Comparison of ENCODE assay signal across 29 cellular contexts in genomic region chr12:122988612-122989442, GRCh38. TPM values are rescaled to one million over a fixed set of nuclear protein-coding genes. Genes with fewer than 3 reads are reported as not detected.
DNase-seq lines count a peak whose midpoint lies in the region; ATAC-seq and TF ChIP-seq lines count a peak whose summit lies in the region.
"Had no signal": no experiment of that assay in that cellular context is flagged by ENCODE, and none has a peak within 500 bp of the region (broad histone marks: within the 10 kb centered on the region; RNA-seq: fewer than 3 reads in every experiment).

No MANE protein-coding gene starts in this region.

- no peaks in the 10 kb centered on the region for H3K79me2 ChIP-seq in Karpas-422 (ENCODE audit: low read length)

- H3K4me3 ChIP-seq in BE2C (ENCODE audit: low read depth, low read length) (no peak overlapping the region), GM12864 (ENCODE audit: low read depth, low read length) (no peak overlapping the region), Karpas-422 (ENCODE audit: low read length) (no peak overlapping the region)
- H3K4me3 ChIP-seq: BLaER1 treated with 17β-estradiol and CSF1 and Interleukin-3, amounts not matched to agents 10 nM and 100 nM; body of pancreas; esophagus muscularis mucosa; left ventricle myocardium inferior; Peyer's patch; psoas muscle; upper lobe of right lung had no signal

- H3K36me3 ChIP-seq in BE2C (no peaks in the 10 kb centered on the region), Karpas-422 (ENCODE audit: insufficient read depth, low read length) (no peaks in the 10 kb centered on the region)

- 0 out of 2 replicates have a peak, but pooled peaks have one; percentile 16 for TF ChIP-seq CTCF in BE2C (IDR thresholded peaks at IDR 0.05; ENCODE audit: low read depth, low read length)
- TF ChIP-seq CTCF in GM12864 (IDR thresholded peaks at IDR 0.05; ENCODE audit: low read depth, low read length, missing control alignments): peak; percentile 9

- H3K4me1 Mint-ChIP-seq in stimulated activated effector memory CD8-positive, alpha-beta T cell treated with anti-CD3 and anti-CD28 coated beads, Interleukin-12 subunit alpha, Interleukin-12 subunit beta, amount 100 ng/mL, for 72 hours: peaks cover 15% of the 10 kb centered on the region

- H3K4me3 Mint-ChIP-seq in stimulated activated effector memory CD8-positive, alpha-beta T cell treated with anti-CD3 and anti-CD28 coated beads, Interleukin-12 subunit alpha, Interleukin-12 subunit beta, amount 100 ng/mL, for 72 hours: no peak overlapping the region
- H3K4me3 Mint-ChIP-seq: activated CD4-positive, alpha-beta memory T cell treated with anti-CD3 and anti-CD28 coated beads, Interleukin-2, amount 10 ng/mL, durations not matched to agents 7 days and 5 days; activated naive CD4-positive, alpha-beta T cell treated with anti-CD3 and anti-CD28 coated beads, Interleukin-2, amount 10 ng/mL, durations not matched to agents 7 days and 5 days; activated T-helper 17 cell treated with anti-CD3 and anti-CD28 coated beads, Interleukin-2, amount 50 U/mL, for 72 hours; mesothelial cell of epicardium had no signal

- H3K4me1 ChIP-seq in BE2C: peaks cover 2% of the 10 kb centered on the region
- peaks cover 2% of the 10 kb centered on the region; the same call in 1 of the 2 replicates for H3K4me1 ChIP-seq in Karpas-422 (ENCODE audit: low read length)

- H3K9me3 Mint-ChIP-seq in stimulated activated effector memory CD8-positive, alpha-beta T cell treated with anti-CD3 and anti-CD28 coated beads, Interleukin-12 subunit alpha, Interleukin-12 subunit beta, amount 100 ng/mL, for 72 hours: no peaks in the 10 kb centered on the region
- H3K9me3 Mint-ChIP-seq: activated CD4-positive, alpha-beta memory T cell treated with anti-CD3 and anti-CD28 coated beads, Interleukin-2, amount 10 ng/mL, durations not matched to agents 7 days and 5 days; activated naive CD4-positive, alpha-beta T cell treated with anti-CD3 and anti-CD28 coated beads, Interleukin-2, amount 10 ng/mL, durations not matched to agents 7 days and 5 days; activated T-helper 17 cell treated with anti-CD3 and anti-CD28 coated beads, Interleukin-2, amount 50 U/mL, for 72 hours; mesothelial cell of epicardium had no signal

- H3K4me2 ChIP-seq in Karpas-422 (ENCODE audit: low read depth, low read length, poor library complexity, severe bottlenecking): no peak overlapping the region
- H3K4me2 ChIP-seq: BLaER1 treated with 17β-estradiol and CSF1 and Interleukin-3, amounts not matched to agents 10 nM and 100 nM had no signal

- no peak for DNase-seq in BE2C
- no peak for DNase-seq in GM12864 (ENCODE audit: low read depth)
- DNase-seq in Karpas-422: peak; percentile 57
- DNase-seq in iPS-NIHi11 (ENCODE audit: low spot score): peak; percentile 73
- no peak for DNase-seq in GOT3 (lab: John Stamatoyannopoulos, UW)
- no peak for DNase-seq in stimulated activated effector memory CD8-positive, alpha-beta T cell treated with anti-CD3 and anti-CD28 coated beads, Interleukin-12 subunit alpha, Interleukin-12 subunit beta, amount 100 ng/mL, for 72 hours (ENCODE audit: low spot score in 2 of 2)
- DNase-seq: activated CD4-positive, alpha-beta memory T cell treated with anti-CD3 and anti-CD28 coated beads, Interleukin-2, amount 10 ng/mL, durations not matched to agents 7 days and 5 days; activated naive CD4-positive, alpha-beta T cell treated with anti-CD3 and anti-CD28 coated beads, Interleukin-2, amount 10 ng/mL, durations not matched to agents 7 days and 5 days; body of pancreas; cerebellar nuclear complex; DMS79; foreskin fibroblast; GDM1; left ventricle myocardium inferior; NCI-H1092; NCI-H1694; nucleus accumbens; Peyer's patch; psoas muscle; stimulated activated CD4-positive, alpha-beta T cell treated with anti-CD3 and anti-CD28 coated beads, Interleukin-4, amount 100 ng/mL, for 24 hours; substantia nigra; upper lobe of right lung had no signal

- H4K20me1 ChIP-seq in Karpas-422 (ENCODE audit: insufficient read depth, low read depth, low read length): peaks cover 3% of the 10 kb centered on the region; the same call in 1 of the 2 replicates

- no peak overlapping the region for H3K27ac Mint-ChIP-seq in stimulated activated effector memory CD8-positive, alpha-beta T cell treated with anti-CD3 and anti-CD28 coated beads, Interleukin-12 subunit alpha, Interleukin-12 subunit beta, amount 100 ng/mL, for 72 hours
- H3K27ac Mint-ChIP-seq: activated CD4-positive, alpha-beta memory T cell treated with anti-CD3 and anti-CD28 coated beads, Interleukin-2, amount 10 ng/mL, durations not matched to agents 7 days and 5 days; activated naive CD4-positive, alpha-beta T cell treated with anti-CD3 and anti-CD28 coated beads, Interleukin-2, amount 10 ng/mL, durations not matched to agents 7 days and 5 days; activated T-helper 17 cell treated with anti-CD3 and anti-CD28 coated beads, Interleukin-2, amount 50 U/mL, for 72 hours; mesothelial cell of epicardium had no signal

- no peaks in the 10 kb centered on the region for H3K27me3 ChIP-seq in BE2C
- H3K27me3 ChIP-seq in Karpas-422 (ENCODE audit: low read length): no peaks in the 10 kb centered on the region
- H3K27me3 ChIP-seq: BLaER1 treated with 17β-estradiol and CSF1 and Interleukin-3, amounts not matched to agents 10 nM and 100 nM; body of pancreas; esophagus muscularis mucosa; Peyer's patch; upper lobe of right lung had no signal

- peaks cover 7% of the 10 kb centered on the region for H3K36me3 Mint-ChIP-seq in stimulated activated effector memory CD8-positive, alpha-beta T cell treated with anti-CD3 and anti-CD28 coated beads, Interleukin-12 subunit alpha, Interleukin-12 subunit beta, amount 100 ng/mL, for 72 hours
- H3K36me3 Mint-ChIP-seq: mesothelial cell of epicardium had no signal

- H3K9me2 ChIP-seq in Karpas-422 (replicated peaks; ENCODE audit: insufficient read depth, low read length): no peaks in the 10 kb centered on the region

- no peak overlapping the region for H2AFZ ChIP-seq in Karpas-422 (ENCODE audit: low read length)

- H3K9me3 ChIP-seq in BE2C (no peaks in the 10 kb centered on the region), Karpas-422 (ENCODE audit: low read length) (no peaks in the 10 kb centered on the region)
- H3K9me3 ChIP-seq: BLaER1 treated with 17β-estradiol and CSF1 and Interleukin-3, amounts not matched to agents 10 nM and 100 nM; body of pancreas; esophagus muscularis mucosa; left ventricle myocardium inferior; Peyer's patch; psoas muscle; upper lobe of right lung had no signal

- ATAC-seq in GM19023 (IDR thresholded peaks at IDR 0.05; ENCODE audit: unreplicated experiment) (no peak), HG03469 (IDR thresholded peaks at IDR 0.05; ENCODE audit: unreplicated experiment) (no peak)
- no peak for ATAC-seq in stimulated activated effector memory CD8-positive, alpha-beta T cell treated with anti-CD3 and anti-CD28 coated beads, Interleukin-12 subunit alpha, Interleukin-12 subunit beta, amount 100 ng/mL, for 72 hours
- ATAC-seq: activated CD4-positive, CD25-positive, alpha-beta regulatory T cell treated with anti-CD3 and anti-CD28 coated beads, Interleukin-2, amount 50 U/mL, for 24 hours; activated T-helper 17 cell treated with anti-CD3 and anti-CD28 coated beads, Interleukin-2, amount 50 U/mL, for 72 hours; body of pancreas; psoas muscle; upper lobe of right lung had no signal

- H3K27ac ChIP-seq in Karpas-422 (ENCODE audit: low read length): no peak overlapping the region
- H3K27ac ChIP-seq: BLaER1 treated with 17β-estradiol and CSF1 and Interleukin-3, amounts not matched to agents 10 nM and 100 nM; body of pancreas; esophagus muscularis mucosa; left ventricle myocardium inferior; Peyer's patch; psoas muscle; upper lobe of right lung had no signal

- H3K9ac ChIP-seq in Karpas-422 (ENCODE audit: low read length): no peak overlapping the region
- H3K9ac ChIP-seq: BLaER1 treated with 17β-estradiol and CSF1 and Interleukin-3, amounts not matched to agents 10 nM and 100 nM had no signal

RNA-seq across cellular contexts. Expression of gene ARL6IP4, which starts 8.3 kb away (rescaled TPM):
- polyA plus RNA-seq in BE2C (2012; ENCODE audit: insufficient read depth, insufficient read length, low read depth): 558 TPM
- total RNA-seq in Karpas-422 (2014; rRNA removed; shearing (Covaris generic); ENCODE audit: low replicate concordance): 85.1 and 210 TPM in 2 replicates

RNA-seq across cellular contexts. Expression of gene OGFOD2, which starts 13.8 kb away (rescaled TPM):
- polyA plus RNA-seq in BE2C (2012; ENCODE audit: insufficient read depth, insufficient read length, low read depth): 71.8 TPM
- total RNA-seq in Karpas-422 (2014; rRNA removed; shearing (Covaris generic); ENCODE audit: low replicate concordance): 8.5 and 28.8 TPM in 2 replicates

RNA-seq across cellular contexts. Expression of gene ABCB9, which starts 22.6 kb away (rescaled TPM):
- polyA plus RNA-seq in BE2C (2012; ENCODE audit: insufficient read depth, insufficient read length, low read depth): 23.6 TPM
- 1.5 and 3.7 TPM in 2 replicates for total RNA-seq in Karpas-422 (2014; rRNA removed; shearing (Covaris generic); ENCODE audit: low replicate concordance)

Comparison
In these comparisons a context has a peak if more than half of its experiments do, and no peak if none do; other contexts are left out.
1. DNase-seq: peak in Karpas-422 (single experiment) and iPS-NIHi11 (single experiment); none in BE2C (single experiment), GM12864 (single experiment), GOT3 (single experiment) and stimulated activated effector memory CD8-positive, alpha-beta T cell treated with anti-CD3 and anti-CD28 coated beads, Interleukin-12 subunit alpha, Interleukin-12 subunit beta, amount 100 ng/mL, for 72 hours (0 of 2).